25 cellular contexts compared by ENCODE assay signal in genomic region chr18:42242758-42243157, GRCh38.
"Had no signal": no experiment of that assay in that cellular context is flagged by ENCODE, and none has a peak within 500 bp of the region (broad histone marks: within the 10 kb centered on the region; RNA-seq: fewer than 3 reads in every experiment).

No MANE protein-coding gene starts in this region.

- H3K27ac ChIP-seq: SJSA1 had no signal

- ATAC-seq: activated naive CD4-positive, alpha-beta T cell treated with anti-CD3 and anti-CD28 coated beads, Interleukin-2, amount 50 U/mL, for 72 hours; activated T-cell treated with anti-CD3 and anti-CD28 coated beads, Interleukin-2, amount 50 U/mL, for 4 hours; PC-3; SK-N-SH treated with all-trans-retinoic acid at 6 μM for 48 hours; WTC11 had no signal

- FAIRE-seq: astrocyte, RCC 7860 had no signal

- H3K27me3 ChIP-seq: SJSA1 had no signal

- H3K4me3 ChIP-seq: SJSA1 had no signal

- H3K4me1 Mint-ChIP-seq: activated CD4-positive, alpha-beta T cell treated with anti-CD3 and anti-CD28 coated beads, Interleukin-2, amount 10 ng/mL, durations not matched to agents 24 days and 14 days; central memory CD8-positive, alpha-beta T cell had no signal

- H3K9me3 Mint-ChIP-seq: activated naive CD4-positive, alpha-beta T cell treated with anti-CD3 and anti-CD28 coated beads, Interleukin-2, amount 50 U/mL, for 72 hours; T-helper 1 cell treated with Interleukin-12 subunit alpha and Interleukin-12 subunit beta and Interleukin-4 antibody, amounts not matched to agents 30 μg/mL and 1 μg/mL, for 36 hours had no signal

- H3K27me3 Mint-ChIP-seq: activated CD4-positive, alpha-beta memory T cell treated with anti-CD3 and anti-CD28 coated beads for 36 hours; activated CD4-positive, alpha-beta T cell treated with anti-CD3 and anti-CD28 coated beads, Interleukin-2, amount 10 ng/mL, durations not matched to agents 24 days and 14 days; brain; central memory CD8-positive, alpha-beta T cell had no signal

- H3K27ac Mint-ChIP-seq: activated CD4-positive, alpha-beta memory T cell treated with anti-CD3 and anti-CD28 coated beads for 36 hours; activated CD4-positive, alpha-beta T cell treated with anti-CD3 and anti-CD28 coated beads, Interleukin-2, amount 10 ng/mL, durations not matched to agents 24 days and 14 days; activated naive CD4-positive, alpha-beta T cell treated with anti-CD3 and anti-CD28 coated beads, Interleukin-2, amount 50 U/mL, for 72 hours; brain; T-helper 1 cell treated with Interleukin-12 subunit alpha and Interleukin-12 subunit beta and Interleukin-4 antibody, amounts not matched to agents 30 μg/mL and 1 μg/mL, for 36 hours; WTC11 had no signal

- H3K36me3 Mint-ChIP-seq: activated CD4-positive, alpha-beta memory T cell treated with anti-CD3 and anti-CD28 coated beads for 36 hours; brain had no signal

- H3K36me3 ChIP-seq: SJSA1 had no signal

- H3K4me3 Mint-ChIP-seq: activated CD4-positive, alpha-beta memory T cell treated with anti-CD3 and anti-CD28 coated beads for 36 hours; activated CD4-positive, alpha-beta T cell treated with anti-CD3 and anti-CD28 coated beads, Interleukin-2, amount 10 ng/mL, durations not matched to agents 24 days and 14 days; activated T-cell treated with anti-CD3 and anti-CD28 coated beads, Interleukin-2, amount 50 U/mL, for 4 hours; brain; central memory CD8-positive, alpha-beta T cell; T-helper 1 cell treated with Interleukin-12 subunit alpha and Interleukin-12 subunit beta and Interleukin-4 antibody, amounts not matched to agents 30 μg/mL and 1 μg/mL, for 36 hours; WTC11 had no signal

- DNase-seq: activated CD4-positive, alpha-beta memory T cell treated with anti-CD3 and anti-CD28 coated beads for 36 hours; activated CD4-positive, alpha-beta T cell treated with anti-CD3 and anti-CD28 coated beads, Interleukin-2, amount 10 ng/mL, durations not matched to agents 24 days and 14 days; activated CD4-positive, CD25-positive, alpha-beta regulatory T cell treated with anti-CD3 and anti-CD28 coated beads, Interleukin-2, amount 50 U/mL, for 72 hours; activated CD8-positive, alpha-beta memory T cell treated with anti-CD3 and anti-CD28 coated beads for 24 hours; activated effector memory CD4-positive, alpha-beta T cell treated with anti-CD3 and anti-CD28 coated beads, Interleukin-2, amount 50 U/mL, for 16 hours; activated naive CD4-positive, alpha-beta T cell treated with Interleukin-2 at 50 U/mL for 16 hours; activated T-cell treated with anti-CD3 and anti-CD28 coated beads, Interleukin-2, amount 50 U/mL, for 4 hours; amygdala; Kasumi-1; NCI-H1105 treated with DMSO at 0.1 percent for 48 hours; NCI-H1436 treated with DMSO at 0.1 percent for 48 hours; NCI-H1930; NCI-H446; NCI-H524; PC-3; SHP77 had no signal
